8 cellular contexts compared by ENCODE assay signal in genomic region chr1:220044683-220045355, GRCh38. TPM values are rescaled to one million over a fixed set of nuclear protein-coding genes. Genes with fewer than 3 reads are reported as not detected.
A peak's percentile ranks its signal among the peaks of the same experiment; 100 is the strongest.
DNase-seq lines count a peak whose midpoint lies in the region; FAIRE-seq and TF ChIP-seq lines count a peak whose summit lies in the region.

No MANE protein-coding gene starts in this region.

- TF ChIP-seq CTCF in brain (conservative IDR thresholded peaks at IDR 0.05) = no peak
- no peak for TF ChIP-seq CTCF in colonic mucosa (IDR thresholded peaks at IDR 0.05)

- peak overlapping the region in 3 of 11 experiments; percentile 70 to 82 (median 79); a peak in 3 of 22 replicates for H3K27ac ChIP-seq in BLaER1 treated with 17β-estradiol and CSF1 and Interleukin-3, amounts not matched to agents 10 nM and 100 nM
- H3K27ac ChIP-seq in muscle layer of duodenum (ENCODE audit: low read length) = peak overlapping the region; percentile 75
- no peak overlapping the region for H3K27ac ChIP-seq in colonic mucosa

- H3K4me3 ChIP-seq in BLaER1 treated with 17β-estradiol and CSF1 and Interleukin-3, amounts not matched to agents 10 nM and 100 nM = peak overlapping the region; percentile 78 to 97 (median 88)
- peak overlapping the region; percentile 97 for H3K4me3 ChIP-seq in Jurkat, Clone E6-1 (ENCODE audit: low read length)
- H3K4me3 ChIP-seq in muscle layer of duodenum (ENCODE audit: low read depth in 1 of 2, low read length in 2 of 2) (peak overlapping the region; percentile 58 to 85), colonic mucosa (no peak overlapping the region)

- no peaks in the 10 kb centered on the region for H3K27me3 ChIP-seq in BLaER1 treated with 17β-estradiol and CSF1 and Interleukin-3, amounts not matched to agents 10 nM and 100 nM
- H3K27me3 ChIP-seq in muscle layer of duodenum (ENCODE audit: low read depth, low read length) = no peaks in the 10 kb centered on the region
- no peaks in the 10 kb centered on the region for H3K27me3 ChIP-seq in colonic mucosa

- peak overlapping the region; percentile 77 to 90 (median 85) for H3K9ac ChIP-seq in BLaER1 treated with 17β-estradiol and CSF1 and Interleukin-3, amounts not matched to agents 10 nM and 100 nM
- no peak overlapping the region for H3K9ac ChIP-seq in colonic mucosa (ENCODE audit: low read depth in 2 of 2, low read length in 2 of 2)

- FAIRE-seq in HTR-8/SVneo (lab: Jason Lieb, UNC) = no peak
- no peak for FAIRE-seq in urothelium cell line (lab: Jason Lieb, UNC)

- H3K4me2 ChIP-seq in BLaER1 treated with 17β-estradiol and CSF1 and Interleukin-3, amounts not matched to agents 10 nM and 100 nM = peak overlapping the region; percentile 73 to 100 (median 82)

- H4K20me1 ChIP-seq in BLaER1 treated with 17β-estradiol and CSF1 and Interleukin-3, amounts not matched to agents 10 nM and 100 nM = peaks cover 1 to 54% (median 29%) of the 10 kb centered on the region in 11 experiments; a peak in 15 of 22 replicates

- DNase-seq in Jurkat, Clone E6-1 (ENCODE audit: low read depth, low spot score) = no peak
- no peak for DNase-seq in HTR-8/SVneo (ENCODE audit: insufficient read length, low spot score)
- DNase-seq in urothelium cell line (ENCODE audit: low spot score) = no peak
- no peak for DNase-seq in colonic mucosa
- DNase-seq in activated CD4-positive, alpha-beta T cell treated with anti-CD3 and anti-CD28 coated beads for 48 hours = no peak

- H3K4me1 ChIP-seq in BLaER1 treated with 17β-estradiol and CSF1 and Interleukin-3, amounts not matched to agents 10 nM and 100 nM = peaks cover 24 to 31% (median 28%) of the 10 kb centered on the region in 10 experiments
- H3K4me1 ChIP-seq in muscle layer of duodenum (ENCODE audit: control insufficient read depth in 1 of 2, insufficient read depth in 2 of 2, low read length in 2 of 2) (peaks cover 0 to 8% of the 10 kb centered on the region in 2 donors), colonic mucosa (peaks cover 16% of the 10 kb centered on the region)

- peaks cover 9% of the 10 kb centered on the region for H3K27me3 Mint-ChIP-seq in brain

- peak overlapping the region; percentile 95 to 99 (median 98) for H3K27ac Mint-ChIP-seq in brain

- H3K36me3 ChIP-seq in BLaER1 treated with 17β-estradiol and CSF1 and Interleukin-3, amounts not matched to agents 10 nM and 100 nM = peaks cover 15 to 30% (median 26%) of the 10 kb centered on the region in 11 experiments
- H3K36me3 ChIP-seq in muscle layer of duodenum (ENCODE audit: control insufficient read depth in 1 of 2, insufficient read depth in 2 of 2, low read length in 2 of 2) (peaks cover 0 to 7% of the 10 kb centered on the region in 2 donors), colonic mucosa (no peaks in the 10 kb centered on the region)

- no peaks in the 10 kb centered on the region for H3K9me3 Mint-ChIP-seq in brain

- no peaks in the 10 kb centered on the region for H3K9me3 ChIP-seq in BLaER1 treated with 17β-estradiol and CSF1 and Interleukin-3, amounts not matched to agents 10 nM and 100 nM (replicated peaks in 1 of 11)
- no peaks in the 10 kb centered on the region for H3K9me3 ChIP-seq in muscle layer of duodenum (ENCODE audit: control insufficient read depth in 1 of 2, low read length in 2 of 2)
- no peaks in the 10 kb centered on the region for H3K9me3 ChIP-seq in colonic mucosa

- H3K4me3 Mint-ChIP-seq in brain = peak overlapping the region; percentile 94 to 98 (median 95)

- H3K36me3 Mint-ChIP-seq in brain = peaks cover 7% of the 10 kb centered on the region

- peaks cover 52% of the 10 kb centered on the region for H3K4me1 Mint-ChIP-seq in brain

- intact Hi-C loops in colonic mucosa (cut with DNase I) = loop anchor here (10.0 kb wide), 1 partner anchor 50 kb away; the partner anchor contains the start of gene IARS2

RNA-seq across cellular contexts. Expression of gene EPRS1, which starts 1.5 kb away (rescaled TPM):
- 111 TPM for polyA plus RNA-seq in Jurkat, Clone E6-1 (2012; ENCODE audit: insufficient read depth, insufficient read length)
- polyA plus RNA-seq in brain (ENCODE audit: insufficient read depth, low read depth, low replicate concordance) = 78.4 TPM
- 100 to 1,000 TPM in 1 of 2 donors, 10 to 100 TPM in 1; 78.8 to 124 TPM for total RNA-seq in colonic mucosa

RNA-seq across cellular contexts. Expression of gene BPNT1, which starts 44.8 kb away (rescaled TPM):
- 67.9 TPM for polyA plus RNA-seq in Jurkat, Clone E6-1 (2012; ENCODE audit: insufficient read depth, insufficient read length)
- polyA plus RNA-seq in brain (ENCODE audit: insufficient read depth, low read depth, low replicate concordance) = 40.1 TPM
- 10 to 100 TPM; 57.5 to 71.5 TPM for total RNA-seq in colonic mucosa

RNA-seq across cellular contexts. Expression of gene IARS2, which starts 49.1 kb away (rescaled TPM):
- polyA plus RNA-seq in Jurkat, Clone E6-1 (2012; ENCODE audit: insufficient read depth, insufficient read length) = 82.0 TPM
- 24.1 TPM for polyA plus RNA-seq in brain (ENCODE audit: insufficient read depth, low read depth, low replicate concordance)
- 100 to 1,000 TPM in 1 of 2 donors, 10 to 100 TPM in 1; 80.6 to 114 TPM for total RNA-seq in colonic mucosa

Comparison
In these comparisons a context has a peak if more than half of its experiments do, and no peak if none do; other contexts are left out.
1. H3K9ac ChIP-seq: peak in BLaER1 treated with 17β-estradiol and CSF1 and Interleukin-3, amounts not matched to agents 10 nM and 100 nM (11 of 11); none in colonic mucosa (0 of 2).